8 cellular contexts compared by ENCODE assay signal in genomic region chr17:59106463-59107305, GRCh38. TPM values are rescaled to one million over a fixed set of nuclear protein-coding genes. Genes with fewer than 3 reads are reported as not detected.
DNase-seq lines count a peak whose midpoint lies in the region; ATAC-seq and TF ChIP-seq lines count a peak whose summit lies in the region.

Gene TRIM37 (minus strand): TSS chr17:59106880. CDS start chr17:59106461, 419 bp downstream.

- H3K27ac ChIP-seq in parathyroid adenoma (peak within 1 kb of the TSS; percentile 84), tibial nerve (peak within 1 kb of the TSS; percentile 85 to 94 (median 91))

- ATAC-seq in HG02763 (IDR thresholded peaks at IDR 0.05; ENCODE audit: unreplicated experiment) (peak; percentile 94), Right ventricle myocardium superior (ENCODE audit: poor library complexity) (peak; percentile 97)
- ATAC-seq in activated naive CD8-positive, alpha-beta T cell treated with anti-CD3 and anti-CD28 coated beads, Interleukin-2, amount 50 U/mL, for 24 hours = peak; percentile 98

- peak within 1 kb of the TSS; percentile 85 for H3K4me3 ChIP-seq in parathyroid adenoma (ENCODE audit: low read depth, low read length)
- H3K4me3 ChIP-seq in tibial nerve = peak within 1 kb of the TSS; percentile 81 to 97 (median 93)

- peaks cover 5% of the 10 kb centered on the region for H3K79me2 ChIP-seq in parathyroid adenoma

- DNase-seq in NCI-H1417 treated with DMSO at 0.1 percent for 48 hours (lab: John Stamatoyannopoulos, UW) (peak; percentile 91), SW480 (ENCODE audit: low spot score) (peak; percentile 98), Right ventricle myocardium superior (peak; percentile 98), tibial nerve (ENCODE audit: low spot score in 2 of 2) (peak; percentile 80 to 88)
- peak; percentile 99 for DNase-seq in activated naive CD8-positive, alpha-beta T cell treated with anti-CD3 and anti-CD28 coated beads, Interleukin-2, amount 50 U/mL, for 24 hours

- H3K4me2 ChIP-seq in parathyroid adenoma (ENCODE audit: low read length) = peak within 1 kb of the TSS; percentile 75

- peak within 1 kb of the TSS; percentile 98 for H3K4me3 Mint-ChIP-seq in activated naive CD8-positive, alpha-beta T cell treated with anti-CD3 and anti-CD28 coated beads, Interleukin-2, amount 50 U/mL, for 24 hours

- peak; percentile 68 to 79 for TF ChIP-seq POLR2A in tibial nerve (IDR thresholded peaks at IDR 0.05)

- no peaks in the 10 kb centered on the region for H3K36me3 ChIP-seq in parathyroid adenoma (ENCODE audit: control insufficient read depth, insufficient read depth, low read length)
- H3K36me3 ChIP-seq in tibial nerve = peaks cover 0 to 4% (median 0%) of the 10 kb centered on the region in 3 donors

- intact Hi-C loops in Right ventricle myocardium superior (cut with DNase I) = loop anchor here (2.0 kb wide), 1 partner anchor 48 kb away; the partner anchor contains the start of genes PRR11 and SKA2

- peaks cover 27% of the 10 kb centered on the region for H3K36me3 Mint-ChIP-seq in activated naive CD8-positive, alpha-beta T cell treated with anti-CD3 and anti-CD28 coated beads, Interleukin-2, amount 50 U/mL, for 24 hours (ENCODE audit: low read depth)

- TF ChIP-seq EP300 in tibial nerve (IDR thresholded peaks at IDR 0.05) = peak; percentile 67 to 94

- no peaks in the 10 kb centered on the region for H3K27me3 ChIP-seq in parathyroid adenoma (ENCODE audit: control insufficient read depth, insufficient read depth, low read length)
- H3K27me3 ChIP-seq in tibial nerve = no peaks in the 10 kb centered on the region

- peaks cover 2% of the 10 kb centered on the region for H3K27me3 Mint-ChIP-seq in activated naive CD8-positive, alpha-beta T cell treated with anti-CD3 and anti-CD28 coated beads, Interleukin-2, amount 50 U/mL, for 24 hours

- H3K4me1 ChIP-seq in parathyroid adenoma (peaks cover 4% of the 10 kb centered on the region), tibial nerve (peaks cover 0 to 44% (median 14%) of the 10 kb centered on the region in 4 donors)

- WGBS in tibial nerve, 2 donors = 0% methylated on average over 38 to 53 of the region's 89 CpGs

- no peak within 1 kb of the TSS for H3K9ac ChIP-seq in parathyroid adenoma

- TF ChIP-seq CTCF in GM12873 (IDR thresholded peaks at IDR 0.05; ENCODE audit: insufficient read depth, low read depth, low read length, missing control alignments) (peak; percentile 21), parathyroid adenoma (IDR thresholded peaks at IDR 0.05) (no peak), tibial nerve (IDR thresholded peaks at IDR 0.05) (peak in 1 of 5 experiments; percentile 43)

- H3K27ac Mint-ChIP-seq in activated naive CD8-positive, alpha-beta T cell treated with anti-CD3 and anti-CD28 coated beads, Interleukin-2, amount 50 U/mL, for 24 hours = peak within 1 kb of the TSS; percentile 94

- peak within 1 kb of the TSS; percentile 90 for H2AFZ ChIP-seq in parathyroid adenoma

- no peaks in the 10 kb centered on the region for H3K9me3 ChIP-seq in parathyroid adenoma (ENCODE audit: control insufficient read depth, low read length)
- H3K9me3 ChIP-seq in tibial nerve = no peaks in the 10 kb centered on the region

- H3K4me1 Mint-ChIP-seq in activated naive CD8-positive, alpha-beta T cell treated with anti-CD3 and anti-CD28 coated beads, Interleukin-2, amount 50 U/mL, for 24 hours = peaks cover 52% of the 10 kb centered on the region

- H3K9me3 Mint-ChIP-seq in activated naive CD8-positive, alpha-beta T cell treated with anti-CD3 and anti-CD28 coated beads, Interleukin-2, amount 50 U/mL, for 24 hours = no peaks in the 10 kb centered on the region

RNA-seq across cellular contexts. Expression of gene TRIM37, which starts in this region (rescaled TPM):
- total RNA-seq in Right ventricle myocardium superior (19.5 TPM), tibial nerve (10 to 100 TPM; 18.2 to 25.8 (median 21.7) TPM)

Comparison
In these comparisons a context has a peak if more than half of its experiments do, and no peak if none do; other contexts are left out.
1. Peak in every context shown above with its lines: DNase-seq, ATAC-seq, H3K4me3 ChIP-seq and H3K27ac ChIP-seq.